10 cellular contexts compared by ENCODE assay signal in the genomic region with DNA sequence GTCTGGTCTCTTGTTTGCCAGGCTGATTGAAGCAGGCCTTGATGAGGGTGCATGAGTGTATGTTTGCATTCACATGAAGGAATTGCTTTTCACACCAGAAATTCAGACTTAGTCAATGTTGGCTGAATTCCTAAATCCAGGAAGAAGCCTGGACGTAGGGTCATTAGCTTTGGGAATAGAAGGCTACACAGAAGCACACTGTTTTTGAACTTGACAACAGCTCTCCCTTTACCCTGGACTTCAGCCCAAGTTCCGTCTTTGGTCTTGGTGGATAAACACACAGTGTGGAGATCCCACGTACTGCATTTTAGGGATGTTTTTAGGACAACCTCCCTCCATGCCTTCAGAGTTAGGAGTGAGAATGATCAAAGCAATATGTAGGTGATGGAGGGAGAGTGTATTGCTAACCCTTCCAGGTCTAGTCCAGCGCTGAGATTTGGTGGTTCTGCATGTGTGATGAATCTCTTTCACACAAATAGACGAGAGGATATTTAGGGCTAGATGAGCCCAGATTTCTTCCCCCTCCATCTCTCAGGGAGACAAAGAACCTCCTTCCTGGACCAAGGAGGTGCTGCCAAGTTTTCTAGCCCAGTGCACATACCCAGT. TPM values are rescaled to one million over a fixed set of nuclear protein-coding genes. Genes with fewer than 3 reads are reported as not detected.
"Had no signal": no experiment of that assay in that cellular context is flagged by ENCODE, and none has a peak within 500 bp of the region (broad histone marks: within the 10 kb centered on the region; RNA-seq: fewer than 3 reads in every experiment).

No MANE protein-coding gene starts in this region.

- H3K4me2 ChIP-seq: GM23338 had no signal

- DNase-seq: H9, HCEC 1CT, HFFc6, KBM-7 had no signal

- H3K9me3 Mint-ChIP-seq: GM23338, H9, HFFc6 had no signal

- H3K27ac Mint-ChIP-seq: GM23338, HFFc6 had no signal

- H2AFZ ChIP-seq: GM23338 had no signal

- H3K4me3 Mint-ChIP-seq: GM23338, H9, HFFc6, IgD-negative memory B cell had no signal

- H3K27ac ChIP-seq: HL-60 had no signal

- H3K4me3 ChIP-seq: GM23338 had no signal

- H3K4me1 Mint-ChIP-seq: GM23338, H9, IgD-negative memory B cell had no signal

- FAIRE-seq: H1, H54 had no signal

- ATAC-seq: GM23338 had no signal

RNA-seq across cellular contexts. Expression of gene TM6SF2, which starts 22.8 kb away (rescaled TPM):
- polyA plus RNA-seq: IgD-negative memory B cell had no signal

RNA-seq across cellular contexts. Expression of gene NCAN, which starts 38.5 kb away (rescaled TPM):
- total RNA-seq: HFFc6, HT1080 had no signal
- polyA plus RNA-seq: IgD-negative memory B cell had no signal
